8 cellular contexts compared by ENCODE assay signal in genomic region chr17:28951428-28951990, GRCh38. TPM values are rescaled to one million over a fixed set of nuclear protein-coding genes. Genes with fewer than 3 reads are reported as not detected.
DNase-seq lines count a peak whose midpoint lies in the region; ATAC-seq, FAIRE-seq and TF ChIP-seq lines count a peak whose summit lies in the region.

TSS of gene PHF12 (minus strand) at chr17:28951518. CDS start at chr17:28950960, 558 bp downstream.

- H3K27ac ChIP-seq in pancreas (peak within 1 kb of the TSS; percentile 84 to 98 (median 96)), tibial artery (peak within 1 kb of the TSS; percentile 86 to 98)

- ATAC-seq in HG02759 (IDR thresholded peaks at IDR 0.05; ENCODE audit: unreplicated experiment) (peak; percentile 68), Right ventricle myocardium superior (ENCODE audit: poor library complexity) (peak; percentile 84), pancreas (peak; percentile 76 to 86 (median 80))

- peak within 1 kb of the TSS; percentile 88 for H3K4me3 ChIP-seq in GM12864 (ENCODE audit: low read depth, low read length)
- H3K4me3 ChIP-seq in pancreas, result peak within 1 kb of the TSS; percentile 67 to 94 (median 84)
- H3K4me3 ChIP-seq in tibial artery, result peak within 1 kb of the TSS; percentile 67 to 98

- peak; percentile 100 for DNase-seq in GM12864 (ENCODE audit: low read depth)
- peak; percentile 99 to 100 (median 99) for DNase-seq in NCI-H1417 (lab: John Stamatoyannopoulos, UW)
- peak; percentile 99 to 100 for DNase-seq in SW 1271 (lab: John Stamatoyannopoulos, UW)
- DNase-seq in activated naive CD8-positive, alpha-beta T cell treated with anti-CD3 and anti-CD28 coated beads, Interleukin-2, amount 50 U/mL, for 16 hours (ENCODE audit: low read depth, low spot score), result peak; percentile 98
- peak; percentile 100 for DNase-seq in Right ventricle myocardium superior
- peak; percentile 98 to 100 (median 100) for DNase-seq in pancreas
- peak; percentile 100 for DNase-seq in tibial artery

- TF ChIP-seq CTCF in GM12864 (IDR thresholded peaks at IDR 0.05; ENCODE audit: low read depth, low read length, missing control alignments), result no peak
- no peak for TF ChIP-seq CTCF in pancreas (IDR thresholded peaks at IDR 0.05)
- no peak for TF ChIP-seq CTCF in tibial artery (IDR thresholded peaks at IDR 0.05)

- H3K36me3 ChIP-seq in pancreas, result no peaks in the 10 kb centered on the region
- H3K36me3 ChIP-seq in tibial artery, result no peaks in the 10 kb centered on the region

- intact Hi-C loops in Right ventricle myocardium superior (cut with DNase I), result loop anchor here (5.0 kb wide), 1 partner anchor 224 kb away; the partner anchor contains the start of genes NEK8 and TLCD1
- intact Hi-C loops in pancreas (cut with DNase I), result no loop called here
- intact Hi-C loops in tibial artery (cut with DNase I; ENCODE audit: low total_unique reads), result loop anchor here (5.0 kb wide), 1 partner anchor 614 kb away; the partner anchor contains the start of genes IFT20 and TNFAIP1

- 0% methylated on average over 51 of the region's 51 CpGs for WGBS in pancreas, 2 donors

- no peaks in the 10 kb centered on the region for H3K27me3 ChIP-seq in pancreas
- H3K27me3 ChIP-seq in tibial artery, result no peaks in the 10 kb centered on the region

- no peaks in the 10 kb centered on the region for H3K9me3 ChIP-seq in pancreas
- no peaks in the 10 kb centered on the region for H3K9me3 ChIP-seq in tibial artery

- H3K4me1 ChIP-seq in pancreas (peaks cover 7 to 24% (median 20%) of the 10 kb centered on the region in 3 donors), tibial artery (peaks cover 0 to 33% (median 23%) of the 10 kb centered on the region in 4 donors)

- FAIRE-seq in pancreas (lab: Jason Lieb, UNC), result peak; percentile 51

RNA-seq across cellular contexts. Expression of gene PHF12, which starts in this region (rescaled TPM):
- total RNA-seq in Right ventricle myocardium superior (14.8 TPM), pancreas (10 to 100 TPM; 19.9 to 31.6 (median 25.6) TPM)
- polyA plus RNA-seq in pancreas, result 10 to 100 TPM; 23.5 to 25.7 TPM

Comparison
In these comparisons a context has a peak if more than half of its experiments do, and no peak if none do; other contexts are left out.
1. Peak in every context shown above with its lines: DNase-seq, ATAC-seq, H3K4me3 ChIP-seq and H3K27ac ChIP-seq.
2. intact Hi-C loops: an anchor here in Right ventricle myocardium superior (5.0 kb wide) and tibial artery (5.0 kb wide); none called in pancreas.